ENCODE assay signal across 14 cellular contexts in genomic region chr5:161286066-161286655, GRCh38.
DNase-seq lines count a peak whose midpoint lies in the region; ATAC-seq and TF ChIP-seq lines count a peak whose summit lies in the region.
"Had no signal": no experiment of that assay in that cellular context is flagged by ENCODE, and none has a peak within 500 bp of the region (broad histone marks: within the 10 kb centered on the region; RNA-seq: fewer than 3 reads in every experiment).

No MANE protein-coding gene starts in this region.

- DNase-seq in Ammon's horn (ENCODE audit: low spot score) (peak; percentile 14), body of pancreas (no peak), NCI-H1092 treated with DMSO at 0.1 percent for 48 hours (lab: John Stamatoyannopoulos, UW) (no peak), endothelial cell (ENCODE audit: low spot score) (no peak), kidney tubule cell (ENCODE audit: low spot score) (no peak)
- DNase-seq: ACHN; activated naive CD4-positive, alpha-beta T cell; foreskin fibroblast; left ventricle myocardium superior; NCI-H187 treated with DMSO at 0.1 percent for 48 hours; ovary had no signal

- H3K9me3 ChIP-seq in body of pancreas: no peaks in the 10 kb centered on the region
- H3K9me3 ChIP-seq: ovary had no signal

- peaks cover 4% of the 10 kb centered on the region for H3K4me1 Mint-ChIP-seq in endothelial cell (ENCODE audit: unreplicated experiment)

- TF ChIP-seq CTCF in body of pancreas (IDR thresholded peaks at IDR 0.05) (no peak), endothelial cell (IDR thresholded peaks at IDR 0.05; ENCODE audit: unreplicated experiment) (no peak)

- no peaks in the 10 kb centered on the region for H3K36me3 ChIP-seq in body of pancreas (replicated peaks in 1 of 2; ENCODE audit: insufficient read depth in 1 of 2, low read depth in 2 of 2)
- H3K36me3 ChIP-seq: ovary had no signal

- H3K27ac ChIP-seq in body of pancreas: no peak overlapping the region
- H3K27ac ChIP-seq: ovary had no signal

- H3K36me3 Mint-ChIP-seq in endothelial cell (ENCODE audit: low read depth, unreplicated experiment): no peaks in the 10 kb centered on the region

- peaks cover 2% of the 10 kb centered on the region for H3K27me3 Mint-ChIP-seq in endothelial cell (ENCODE audit: unreplicated experiment)

- H3K27ac Mint-ChIP-seq in endothelial cell (ENCODE audit: unreplicated experiment): no peak overlapping the region

- WGBS in body of pancreas, 2 donors: 74 to 88% methylated on average over 3 of the region's 3 CpGs

- no peak overlapping the region for H3K4me3 Mint-ChIP-seq in endothelial cell (ENCODE audit: unreplicated experiment)

- H3K4me3 ChIP-seq in body of pancreas: no peak overlapping the region
- H3K4me3 ChIP-seq: ovary had no signal

- no peak for TF ChIP-seq POLR2A in body of pancreas (IDR thresholded peaks at IDR 0.05)

- H3K4me1 ChIP-seq in body of pancreas: no peaks in the 10 kb centered on the region

- intact Hi-C loops in body of pancreas (cut with DNase I): no loop called here

- ATAC-seq in GM18907 (IDR thresholded peaks at IDR 0.05; ENCODE audit: unreplicated experiment) (peak; percentile 96), GM21723 (IDR thresholded peaks at IDR 0.05; ENCODE audit: unreplicated experiment) (peak; percentile 99), HG03159 (IDR thresholded peaks at IDR 0.05; ENCODE audit: unreplicated experiment) (peak; percentile 98), body of pancreas (no peak)
- ATAC-seq: left ventricle myocardium superior had no signal

- H3K27me3 ChIP-seq in body of pancreas: no peaks in the 10 kb centered on the region
- H3K27me3 ChIP-seq: ovary had no signal

- no peaks in the 10 kb centered on the region for H3K9me3 Mint-ChIP-seq in endothelial cell (ENCODE audit: unreplicated experiment)
